Comparison of ENCODE assay signal across 37 cellular contexts in genomic region chr3:111318289-111318688, GRCh38.
"Had no signal": no experiment of that assay in that cellular context is flagged by ENCODE, and none has a peak within 500 bp of the region (broad histone marks: within the 10 kb centered on the region; RNA-seq: fewer than 3 reads in every experiment).

No MANE protein-coding gene starts in this region.

- ATAC-seq: activated CD4-positive, alpha-beta T cell treated with anti-CD3 and anti-CD28 coated beads for 36 hours; activated CD4-positive, CD25-positive, alpha-beta regulatory T cell treated with anti-CD3 and anti-CD28 coated beads, Interleukin-2, amount 50 U/mL, for 24 hours; activated CD8-positive, alpha-beta T cell treated with anti-CD3 and anti-CD28 coated beads for 36 hours; activated naive CD4-positive, alpha-beta T cell treated with anti-CD3 and anti-CD28 coated beads, Interleukin-2, amount 50 U/mL, for 72 hours; activated T-cell treated with anti-CD3 and anti-CD28 coated beads, Interleukin-2, amount 50 U/mL, for 4 hours; activated T-cell treated with anti-CD3 and anti-CD28 coated beads, Interleukin-2, amount 50 U/mL, for 72 hours; activated T-helper 17 cell treated with anti-CD3 and anti-CD28 coated beads, Interleukin-2, amount 50 U/mL, for 72 hours; T-cell; T-helper 17 cell had no signal

- H3K27me3 ChIP-seq: adrenal gland, cardiac muscle cell had no signal

- H3K27me3 Mint-ChIP-seq: activated CD4-positive, alpha-beta memory T cell treated with anti-CD3 and anti-CD28 coated beads for 36 hours; activated CD4-positive, alpha-beta T cell treated with anti-CD3 and anti-CD28 coated beads for 36 hours; activated CD4-positive, alpha-beta T cell treated with anti-CD3 and anti-CD28 coated beads, Interleukin-2, amount 10 ng/mL, durations not matched to agents 7 days and 5 days; activated CD8-positive, alpha-beta T cell treated with anti-CD3 and anti-CD28 coated beads for 36 hours; activated naive CD8-positive, alpha-beta T cell treated with anti-CD3 and anti-CD28 coated beads for 36 hours; activated T-helper 17 cell treated with anti-CD3 and anti-CD28 coated beads, Interleukin-2, amount 50 U/mL, for 72 hours; brain; central memory CD8-positive, alpha-beta T cell; T-cell; T-helper 17 cell had no signal

- H3K4me3 ChIP-seq: adrenal gland, cardiac muscle cell had no signal

- H3K9me3 Mint-ChIP-seq: activated CD4-positive, alpha-beta memory T cell treated with anti-CD3 and anti-CD28 coated beads for 36 hours; activated CD8-positive, alpha-beta T cell treated with anti-CD3 and anti-CD28 coated beads for 36 hours; activated naive CD4-positive, alpha-beta T cell treated with anti-CD3 and anti-CD28 coated beads for 36 hours; activated naive CD8-positive, alpha-beta T cell treated with anti-CD3 and anti-CD28 coated beads for 36 hours; activated T-cell treated with anti-CD3 and anti-CD28 coated beads, Interleukin-2, amount 50 U/mL, for 4 hours; activated T-helper 1 cell treated with anti-CD3 and anti-CD28 coated beads, Interleukin-12 subunit alpha, Interleukin-12 subunit beta, Interleukin-2, Interleukin-4 antibody, amounts not matched to agents 30 ng/mL and 10 ng/mL and 1 ng/mL, durations not matched to agents 14 hours and 24 hours and 36 hours; activated T-helper 17 cell treated with anti-CD3 and anti-CD28 coated beads, Interleukin-2, amount 50 U/mL, for 72 hours; central memory CD8-positive, alpha-beta T cell; T-cell had no signal

- H3K27ac ChIP-seq: adrenal gland, cardiac muscle cell, VCaP had no signal

- H3K36me3 Mint-ChIP-seq: activated CD4-positive, alpha-beta memory T cell treated with anti-CD3 and anti-CD28 coated beads for 36 hours; activated naive CD4-positive, alpha-beta T cell treated with anti-CD3 and anti-CD28 coated beads, Interleukin-2, amount 50 U/mL, for 72 hours; brain; T-cell had no signal

- FAIRE-seq: bronchial epithelial cell, TTC549 had no signal

- H3K4me1 Mint-ChIP-seq: activated T-helper 17 cell treated with anti-CD3 and anti-CD28 coated beads, Interleukin-2, amount 50 U/mL, for 72 hours had no signal

- DNase-seq: activated CD4-positive, alpha-beta memory T cell treated with anti-CD3 and anti-CD28 coated beads for 36 hours; activated CD4-positive, alpha-beta T cell treated with anti-CD3 and anti-CD28 coated beads for 1 hour; activated CD4-positive, alpha-beta T cell treated with anti-CD3 and anti-CD28 coated beads for 36 hours; activated CD4-positive, alpha-beta T cell treated with anti-CD3 and anti-CD28 coated beads for 48 hours; activated CD4-positive, alpha-beta T cell treated with anti-CD3 and anti-CD28 coated beads, Interleukin-2, amount 10 ng/mL, durations not matched to agents 7 days and 5 days; activated CD4-positive, CD25-positive, alpha-beta regulatory T cell; activated CD8-positive, alpha-beta memory T cell treated with anti-CD3 and anti-CD28 coated beads, Interleukin-2, amount 50 U/mL, for 4 hours; activated CD8-positive, alpha-beta T cell treated with anti-CD3 and anti-CD28 coated beads for 36 hours; activated effector memory CD4-positive, alpha-beta T cell treated with anti-CD3 and anti-CD28 coated beads, Interleukin-2, amount 50 U/mL, for 16 hours; activated gamma-delta T cell treated with Interleukin-2 at 50 U/mL for 16 hours; activated naive CD4-positive, alpha-beta T cell; activated naive CD4-positive, alpha-beta T cell treated with anti-CD3 and anti-CD28 coated beads for 36 hours; activated naive CD4-positive, alpha-beta T cell treated with anti-CD3 and anti-CD28 coated beads, Interleukin-2, amount 50 U/mL, for 16 hours; activated naive CD8-positive, alpha-beta T cell treated with anti-CD3 and anti-CD28 coated beads for 36 hours; activated T-cell treated with anti-CD3 and anti-CD28 coated beads for 4 hours; activated T-cell treated with anti-CD3 and anti-CD28 coated beads, Interleukin-2, amount 50 U/mL, for 1 hour; activated T-cell treated with anti-CD3 and anti-CD28 coated beads, Interleukin-2, amount 50 U/mL, for 4 hours; activated T-cell treated with anti-CD3 and anti-CD28 coated beads, Interleukin-2, amount 50 U/mL, for 72 hours; adrenal gland; amniotic stem cell; aorta; caudate nucleus; cerebellar nuclear complex; T-cell; T-helper 17 cell; T-helper 9 cell had no signal

- H3K4me3 Mint-ChIP-seq: activated CD4-positive, alpha-beta memory T cell treated with anti-CD3 and anti-CD28 coated beads for 36 hours; activated CD4-positive, alpha-beta T cell treated with anti-CD3 and anti-CD28 coated beads for 36 hours; activated CD4-positive, alpha-beta T cell treated with anti-CD3 and anti-CD28 coated beads, Interleukin-2, amount 10 ng/mL, durations not matched to agents 7 days and 5 days; activated CD8-positive, alpha-beta T cell treated with anti-CD3 and anti-CD28 coated beads for 36 hours; activated naive CD4-positive, alpha-beta T cell treated with anti-CD3 and anti-CD28 coated beads for 36 hours; activated naive CD8-positive, alpha-beta T cell treated with anti-CD3 and anti-CD28 coated beads for 36 hours; activated T-cell treated with anti-CD3 and anti-CD28 coated beads, Interleukin-2, amount 50 U/mL, for 4 hours; activated T-cell treated with anti-CD3 and anti-CD28 coated beads, Interleukin-2, amount 50 U/mL, for 72 hours; activated T-helper 1 cell treated with anti-CD3 and anti-CD28 coated beads, Interleukin-12 subunit alpha, Interleukin-12 subunit beta, Interleukin-2, Interleukin-4 antibody, amounts not matched to agents 30 ng/mL and 10 ng/mL and 1 ng/mL, durations not matched to agents 14 hours and 24 hours and 36 hours; activated T-helper 17 cell treated with anti-CD3 and anti-CD28 coated beads, Interleukin-2, amount 50 U/mL, for 72 hours; brain; central memory CD8-positive, alpha-beta T cell; T-cell; T-helper 17 cell; T-helper 2 cell treated with Interferon-gamma antibody and Interleukin-4, amounts not matched to agents 5 μg/mL and 100 μg/mL, for 36 hours had no signal

- H3K27ac Mint-ChIP-seq: activated CD4-positive, alpha-beta memory T cell treated with anti-CD3 and anti-CD28 coated beads for 36 hours; activated CD4-positive, alpha-beta T cell treated with anti-CD3 and anti-CD28 coated beads for 36 hours; activated CD4-positive, alpha-beta T cell treated with anti-CD3 and anti-CD28 coated beads, Interleukin-2, amount 10 ng/mL, durations not matched to agents 7 days and 5 days; activated CD8-positive, alpha-beta T cell treated with anti-CD3 and anti-CD28 coated beads for 36 hours; activated naive CD4-positive, alpha-beta T cell treated with anti-CD3 and anti-CD28 coated beads for 36 hours; activated naive CD4-positive, alpha-beta T cell treated with anti-CD3 and anti-CD28 coated beads, Interleukin-2, amount 50 U/mL, for 72 hours; activated naive CD8-positive, alpha-beta T cell treated with anti-CD3 and anti-CD28 coated beads for 36 hours; activated T-cell treated with anti-CD3 and anti-CD28 coated beads, Interleukin-2, amount 50 U/mL, for 72 hours; activated T-helper 1 cell treated with anti-CD3 and anti-CD28 coated beads, Interleukin-12 subunit alpha, Interleukin-12 subunit beta, Interleukin-2, Interleukin-4 antibody, amounts not matched to agents 30 ng/mL and 10 ng/mL and 1 ng/mL, durations not matched to agents 14 hours and 24 hours and 36 hours; activated T-helper 17 cell treated with anti-CD3 and anti-CD28 coated beads, Interleukin-2, amount 50 U/mL, for 72 hours; brain; T-cell; T-helper 17 cell; T-helper 2 cell treated with Interferon-gamma antibody and Interleukin-4, amounts not matched to agents 5 μg/mL and 100 μg/mL, for 36 hours had no signal

- H3K9me3 ChIP-seq: adrenal gland had no signal

- H3K36me3 ChIP-seq: adrenal gland, cardiac muscle cell had no signal
